Comparison of ENCODE assay signal across 8 cellular contexts in genomic region chr2:73202156-73203054, GRCh38. TPM values are rescaled to one million over a fixed set of nuclear protein-coding genes. Genes with fewer than 3 reads are reported as not detected.
DNase-seq lines count a peak whose midpoint lies in the region; ATAC-seq, FAIRE-seq and TF ChIP-seq lines count a peak whose summit lies in the region.
"Had no signal": no experiment of that assay in that cellular context is flagged by ENCODE, and none has a peak within 500 bp of the region (broad histone marks: within the 10 kb centered on the region; RNA-seq: fewer than 3 reads in every experiment).

Gene NOTO (plus strand): TSS chr2:73202574. CDS start chr2:73202667, 93 bp downstream.

- no peak for TF ChIP-seq CTCF in HFFc6 (IDR thresholded peaks at IDR 0.05)

- intact Hi-C loops in right cardiac atrium (cut with DNase I), result no loop called here

- 2% methylated on average over 87 of the region's 87 CpGs for WGBS in right cardiac atrium

- no peaks in the 10 kb centered on the region for H3K4me1 Mint-ChIP-seq in HFFc6 (ENCODE audit: low read depth)
- H3K4me1 Mint-ChIP-seq in activated T-cell treated with anti-CD3 and anti-CD28 coated beads, Interleukin-2, amount 50 U/mL, for 4 hours (ENCODE audit: low read depth), result peaks cover 5% of the 10 kb centered on the region

- H3K9me3 ChIP-seq in right cardiac atrium (ENCODE audit: control insufficient read depth, low read length), result no peaks in the 10 kb centered on the region
- no peaks in the 10 kb centered on the region for H3K9me3 ChIP-seq in skeletal muscle satellite cell (replicated peaks; ENCODE audit: low read length)

- no peaks in the 10 kb centered on the region for H3K9me3 Mint-ChIP-seq in HFFc6
- no peaks in the 10 kb centered on the region for H3K9me3 Mint-ChIP-seq in activated T-cell treated with anti-CD3 and anti-CD28 coated beads, Interleukin-2, amount 50 U/mL, for 4 hours

- no peak for FAIRE-seq in urothelium cell line (lab: Jason Lieb, UNC)

- DNase-seq in HFFc6, result no peak
- no peak for DNase-seq in activated T-cell treated with anti-CD3 and anti-CD28 coated beads, Interleukin-2, amount 50 U/mL, for 4 hours
- peak in 2 of 3 donors; percentile 52 to 58 for DNase-seq in right cardiac atrium
- DNase-seq in epidermal melanocyte (ENCODE audit: insufficient read length, low spot score), result no peak
- no peak for DNase-seq in urothelium cell line (ENCODE audit: low spot score)
- DNase-seq in A172 (ENCODE audit: low spot score), result no peak

- peak within 1 kb of the TSS; percentile 24 for H3K4me3 Mint-ChIP-seq in HFFc6
- peak within 1 kb of the TSS; percentile 47 for H3K4me3 Mint-ChIP-seq in activated T-cell treated with anti-CD3 and anti-CD28 coated beads, Interleukin-2, amount 50 U/mL, for 4 hours

- peak within 1 kb of the TSS; percentile 73 for H3K4me2 ChIP-seq in skeletal muscle satellite cell (ENCODE audit: low read length)

- no peak within 1 kb of the TSS for H3K27ac ChIP-seq in right cardiac atrium (ENCODE audit: low read length)

- no peaks in the 10 kb centered on the region for H3K4me1 ChIP-seq in right cardiac atrium (ENCODE audit: control insufficient read depth, insufficient read depth, low read length)
- H3K4me1 ChIP-seq in skeletal muscle satellite cell (ENCODE audit: control insufficient read depth, insufficient read depth, low read length), result peaks cover 10% of the 10 kb centered on the region

- H3K27me3 Mint-ChIP-seq in HFFc6 (ENCODE audit: insufficient read depth), result peaks cover 35% of the 10 kb centered on the region
- peaks cover 54% of the 10 kb centered on the region for H3K27me3 Mint-ChIP-seq in activated T-cell treated with anti-CD3 and anti-CD28 coated beads, Interleukin-2, amount 50 U/mL, for 4 hours (ENCODE audit: low read depth)

- H3K27me3 ChIP-seq in right cardiac atrium (ENCODE audit: control insufficient read depth, insufficient read depth) (no peaks in the 10 kb centered on the region), skeletal muscle satellite cell (ENCODE audit: control insufficient read depth, insufficient read depth, low read length) (peaks cover 72% of the 10 kb centered on the region)

- no peak within 1 kb of the TSS for H3K27ac Mint-ChIP-seq in HFFc6

- no peaks in the 10 kb centered on the region for H3K36me3 ChIP-seq in skeletal muscle satellite cell (ENCODE audit: insufficient read depth, low read length)

- peak within 1 kb of the TSS; percentile 43 for H3K4me3 ChIP-seq in right cardiac atrium (ENCODE audit: low read length)
- H3K4me3 ChIP-seq in skeletal muscle satellite cell (ENCODE audit: low read length), result peak within 1 kb of the TSS; percentile 44

- no peak within 1 kb of the TSS for H3K9ac ChIP-seq in skeletal muscle satellite cell (ENCODE audit: low read depth, low read length)

- H3K36me3 Mint-ChIP-seq in HFFc6 (ENCODE audit: low read depth), result no peaks in the 10 kb centered on the region
- H3K36me3 Mint-ChIP-seq in activated T-cell treated with anti-CD3 and anti-CD28 coated beads, Interleukin-2, amount 50 U/mL, for 4 hours (ENCODE audit: insufficient read depth), result no peaks in the 10 kb centered on the region

- peak; percentile 58 to 61 for ATAC-seq in activated T-cell treated with anti-CD3 and anti-CD28 coated beads, Interleukin-2, amount 50 U/mL, for 4 hours
- peak; percentile 49 to 61 for ATAC-seq in right cardiac atrium

RNA-seq across cellular contexts. Expression of gene NOTO, which starts in this region (rescaled TPM):
- total RNA-seq in HFFc6 (2021; fragmentation: NEBNext Ultra II Directional; extraction: Animal tissue kit (Norgen Biotek cat#: 25700)), result not detected
- not detected for total RNA-seq in activated T-cell treated with anti-CD3 and anti-CD28 coated beads, Interleukin-2, amount 50 U/mL, for 4 hours
- total RNA-seq in right cardiac atrium, result not detected
- polyA plus RNA-seq in right cardiac atrium, result not detected
- not detected in 2 replicates for total RNA-seq in skeletal muscle satellite cell (2012; rRNA removed)
- total RNA-seq in A172 (2014; rRNA removed; shearing (Covaris generic)), result not detected in 2 replicates
- total RNA-seq: liver had no signal
- polyA plus RNA-seq: liver had no signal

Comparison
In these comparisons a context has a peak if more than half of its experiments do, and no peak if none do; other contexts are left out.
1. Peak in ATAC-seq in activated T-cell treated with anti-CD3 and anti-CD28 coated beads, Interleukin-2, amount 50 U/mL, for 4 hours; RNA of the gene not detected or under 1 TPM.
2. Peak in DNase-seq, ATAC-seq and H3K4me3 ChIP-seq in right cardiac atrium; RNA of the gene not detected or under 1 TPM.